ENCODE assay signal across 27 cellular contexts in genomic region chr1:6087402-6087772, GRCh38.
"Had no signal": no experiment of that assay in that cellular context is flagged by ENCODE, and none has a peak within 500 bp of the region (broad histone marks: within the 10 kb centered on the region; RNA-seq: fewer than 3 reads in every experiment).

No MANE protein-coding gene starts in this region.

- H3K4me3 Mint-ChIP-seq: activated CD4-positive, alpha-beta memory T cell treated with anti-CD3 and anti-CD28 coated beads, Interleukin-2, amount 10 ng/mL, durations not matched to agents 7 days and 5 days; activated CD4-positive, alpha-beta T cell treated with anti-CD3 and anti-CD28 coated beads, Interleukin-2, amount 10 ng/mL, durations not matched to agents 7 days and 5 days; activated naive CD4-positive, alpha-beta T cell treated with anti-CD3 and anti-CD28 coated beads for 36 hours; activated T-cell treated with anti-CD3 and anti-CD28 coated beads, Interleukin-2, amount 50 U/mL, for 4 hours; memory B cell; naive thymus-derived CD4-positive, alpha-beta T cell; neural progenitor cell; stimulated activated memory B cell treated with anti-CD40 and anti-IgM and Interleukin-4, amounts not matched to agents 10 μg/mL and 1 μg/mL and 100 μg/mL, for 72 hours; T-helper 1 cell treated with Interleukin-12 subunit alpha and Interleukin-12 subunit beta and Interleukin-4 antibody, amounts not matched to agents 30 μg/mL and 1 μg/mL, for 36 hours; WTC11 had no signal

- H3K27ac ChIP-seq: breast epithelium, colonic mucosa, heart left ventricle, neural progenitor cell, parathyroid adenoma, psoas muscle, sigmoid colon, stomach, thyroid gland, upper lobe of right lung had no signal

- H3K4me1 ChIP-seq: breast epithelium, colonic mucosa, parathyroid adenoma, psoas muscle, thyroid gland had no signal

- DNase-seq: activated CD4-positive, alpha-beta memory T cell treated with anti-CD3 and anti-CD28 coated beads, Interleukin-2, amount 10 ng/mL, durations not matched to agents 7 days and 5 days; activated CD4-positive, alpha-beta T cell treated with anti-CD3 and anti-CD28 coated beads for 1 hour; activated CD4-positive, alpha-beta T cell treated with anti-CD3 and anti-CD28 coated beads, Interleukin-2, amount 10 ng/mL, durations not matched to agents 7 days and 5 days; activated naive CD4-positive, alpha-beta T cell treated with anti-CD3 and anti-CD28 coated beads for 36 hours; activated T-cell treated with anti-CD3 and anti-CD28 coated beads, Interleukin-2, amount 50 U/mL, for 4 hours; colonic mucosa; foreskin fibroblast; midbrain; naive thymus-derived CD4-positive, alpha-beta T cell; psoas muscle; sigmoid colon; SK-N-SH; small intestine; stimulated activated CD4-positive, alpha-beta T cell treated with anti-CD3 and anti-CD28 coated beads, Interleukin-4, amount 100 ng/mL, for 24 hours; stomach; SW 1271; thyroid gland; upper lobe of right lung had no signal

- H3K4me3 ChIP-seq: breast epithelium, colonic mucosa, heart left ventricle, neural progenitor cell, psoas muscle, sigmoid colon, stomach, thyroid gland, upper lobe of right lung had no signal

- H3K4me1 Mint-ChIP-seq: activated CD4-positive, alpha-beta memory T cell treated with anti-CD3 and anti-CD28 coated beads, Interleukin-2, amount 10 ng/mL, durations not matched to agents 7 days and 5 days; activated CD4-positive, alpha-beta T cell treated with anti-CD3 and anti-CD28 coated beads, Interleukin-2, amount 10 ng/mL, durations not matched to agents 7 days and 5 days; memory B cell; stimulated activated memory B cell treated with anti-CD40 and anti-IgM and Interleukin-4, amounts not matched to agents 10 μg/mL and 1 μg/mL and 100 μg/mL, for 72 hours had no signal

- H3K36me3 ChIP-seq: breast epithelium, colonic mucosa, neural progenitor cell, sigmoid colon, thyroid gland had no signal

- ATAC-seq: activated T-cell treated with anti-CD3 and anti-CD28 coated beads, Interleukin-2, amount 50 U/mL, for 4 hours; esophagus mucosa; naive thymus-derived CD4-positive, alpha-beta T cell; psoas muscle; upper lobe of right lung; WTC11 had no signal

- H3K9me3 ChIP-seq: breast epithelium, colonic mucosa, heart left ventricle, psoas muscle, sigmoid colon, SK-N-SH, stomach, thyroid gland, upper lobe of right lung had no signal

- H3K27me3 Mint-ChIP-seq: activated CD4-positive, alpha-beta memory T cell treated with anti-CD3 and anti-CD28 coated beads, Interleukin-2, amount 10 ng/mL, durations not matched to agents 7 days and 5 days; activated CD4-positive, alpha-beta T cell treated with anti-CD3 and anti-CD28 coated beads, Interleukin-2, amount 10 ng/mL, durations not matched to agents 7 days and 5 days; memory B cell; naive thymus-derived CD4-positive, alpha-beta T cell; stimulated activated memory B cell treated with anti-CD40 and anti-IgM and Interleukin-4, amounts not matched to agents 10 μg/mL and 1 μg/mL and 100 μg/mL, for 72 hours had no signal

- H3K9me3 Mint-ChIP-seq: activated CD4-positive, alpha-beta memory T cell treated with anti-CD3 and anti-CD28 coated beads, Interleukin-2, amount 10 ng/mL, durations not matched to agents 7 days and 5 days; activated CD4-positive, alpha-beta T cell treated with anti-CD3 and anti-CD28 coated beads, Interleukin-2, amount 10 ng/mL, durations not matched to agents 7 days and 5 days; activated naive CD4-positive, alpha-beta T cell treated with anti-CD3 and anti-CD28 coated beads for 36 hours; activated T-cell treated with anti-CD3 and anti-CD28 coated beads, Interleukin-2, amount 50 U/mL, for 4 hours; memory B cell; naive thymus-derived CD4-positive, alpha-beta T cell; neural progenitor cell; stimulated activated memory B cell treated with anti-CD40 and anti-IgM and Interleukin-4, amounts not matched to agents 10 μg/mL and 1 μg/mL and 100 μg/mL, for 72 hours; T-helper 1 cell treated with Interleukin-12 subunit alpha and Interleukin-12 subunit beta and Interleukin-4 antibody, amounts not matched to agents 30 μg/mL and 1 μg/mL, for 36 hours; WTC11 had no signal

- H3K27me3 ChIP-seq: breast epithelium, colonic mucosa, heart left ventricle, neural progenitor cell, sigmoid colon, stomach, thyroid gland, upper lobe of right lung had no signal

- H3K4me2 ChIP-seq: neural progenitor cell, SK-N-SH had no signal

- H3K9ac ChIP-seq: neural progenitor cell, parathyroid adenoma, SK-N-SH had no signal

- H3K36me3 Mint-ChIP-seq: neural progenitor cell, WTC11 had no signal

- H3K27ac Mint-ChIP-seq: activated CD4-positive, alpha-beta memory T cell treated with anti-CD3 and anti-CD28 coated beads, Interleukin-2, amount 10 ng/mL, durations not matched to agents 7 days and 5 days; activated CD4-positive, alpha-beta T cell treated with anti-CD3 and anti-CD28 coated beads, Interleukin-2, amount 10 ng/mL, durations not matched to agents 7 days and 5 days; activated naive CD4-positive, alpha-beta T cell treated with anti-CD3 and anti-CD28 coated beads for 36 hours; memory B cell; stimulated activated memory B cell treated with anti-CD40 and anti-IgM and Interleukin-4, amounts not matched to agents 10 μg/mL and 1 μg/mL and 100 μg/mL, for 72 hours; WTC11 had no signal
